13 cellular contexts compared by ENCODE assay signal in the genomic region with DNA sequence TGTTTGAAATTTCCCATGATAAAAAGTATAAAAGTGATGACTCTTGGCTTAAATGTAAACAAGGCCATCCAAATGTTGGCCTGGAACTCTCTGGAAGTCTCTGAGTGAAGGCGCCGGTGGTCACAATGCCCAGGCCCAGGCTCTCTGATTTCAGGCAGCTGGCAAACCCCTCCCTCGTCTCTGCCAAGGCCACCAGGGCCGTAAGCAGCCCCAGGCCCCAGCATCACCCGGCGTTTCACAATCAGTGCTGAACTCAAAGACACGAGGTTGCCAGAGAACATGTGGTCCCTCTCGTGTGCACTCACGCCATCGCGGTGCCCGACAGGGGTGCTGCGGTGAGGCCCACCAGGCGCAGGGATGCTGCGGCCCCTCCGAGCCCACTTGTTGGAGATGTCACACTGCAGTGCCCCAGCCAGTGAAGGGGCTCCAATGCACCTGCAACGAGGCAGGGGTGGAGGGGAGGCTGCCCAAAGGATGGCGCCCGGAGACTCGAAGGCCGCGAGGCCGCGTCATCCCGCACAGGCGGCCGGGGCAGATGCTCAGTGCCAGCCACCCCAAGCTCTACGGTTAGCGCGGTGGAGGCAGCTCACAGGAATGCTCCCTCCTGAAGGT. TPM values are rescaled to one million over a fixed set of nuclear protein-coding genes. Genes with fewer than 3 reads are reported as not detected.
DNase-seq lines count a peak whose midpoint lies in the region; ATAC-seq and TF ChIP-seq lines count a peak whose summit lies in the region.
"Had no signal": no experiment of that assay in that cellular context is flagged by ENCODE, and none has a peak within 500 bp of the region (broad histone marks: within the 10 kb centered on the region; RNA-seq: fewer than 3 reads in every experiment).

No MANE protein-coding gene starts in this region.

- intact Hi-C loops in right cardiac atrium (cut with DNase I) = no loop called here
- intact Hi-C loops in posterior cingulate gyrus (cut with DNase I) = no loop called here

- ATAC-seq in right cardiac atrium (no peak), HG03139 (IDR thresholded peaks at IDR 0.05; ENCODE audit: unreplicated experiment) (no peak), GM19467 (IDR thresholded peaks at IDR 0.05; ENCODE audit: unreplicated experiment) (no peak)

- H3K9me3 ChIP-seq in MG63 (no peaks in the 10 kb centered on the region), right cardiac atrium (ENCODE audit: control insufficient read depth, low read length) (no peaks in the 10 kb centered on the region)
- H3K9me3 ChIP-seq: neutrophil had no signal

- H3K4me1 ChIP-seq in right cardiac atrium (ENCODE audit: control insufficient read depth, insufficient read depth, low read length) = peaks cover 2% of the 10 kb centered on the region

- no peak for TF ChIP-seq CTCF in C4-2B (conservative IDR thresholded peaks at IDR 0.05)

- peak overlapping the region; percentile 57; the same call in 1 of the 2 replicates for H3K27ac ChIP-seq in C4-2B
- H3K27ac ChIP-seq in right cardiac atrium (ENCODE audit: low read length) = no peak overlapping the region

- 94% methylated on average over 30 of the region's 30 CpGs for WGBS in right cardiac atrium

- no peak overlapping the region for H3K4me3 ChIP-seq in MG63
- H3K4me3 ChIP-seq in right cardiac atrium (ENCODE audit: low read length) = no peak overlapping the region

- H3K36me3 ChIP-seq in MG63 = peaks cover 88% of the 10 kb centered on the region

- DNase-seq in MG63 (peak; percentile 0), right cardiac atrium (peak; percentile 11 to 56 (median 39)), posterior cingulate gyrus (peak in 7 of 10 donors; percentile 8 to 70 (median 23)), SHP77 (lab: John Stamatoyannopoulos, UW) (no peak), DMS 273 treated with DMSO at 0.1 percent for 48 hours (lab: John Stamatoyannopoulos, UW) (no peak)
- DNase-seq: amniotic stem cell, foreskin melanocyte, Kasumi-1, NCI-H1436 had no signal

- H3K27me3 ChIP-seq in MG63 = no peaks in the 10 kb centered on the region
- H3K27me3 ChIP-seq in right cardiac atrium (ENCODE audit: control insufficient read depth, insufficient read depth) = no peaks in the 10 kb centered on the region
- H3K27me3 ChIP-seq: neutrophil had no signal

RNA-seq across cellular contexts. Expression of a gene that starts 15.0 kb away (rescaled TPM):
- 130 and 166 TPM in 2 replicates for total RNA-seq in MG63 (2014; rRNA removed; shearing (Covaris generic); ENCODE audit: low replicate concordance)
- total RNA-seq in right cardiac atrium = 10 to 100 TPM; 11.0 to 19.7 (median 15.5) TPM
- 15.6 TPM for polyA plus RNA-seq in right cardiac atrium

Comparison
In these comparisons a context has a peak if more than half of its experiments do, and no peak if none do; other contexts are left out.
1. DNase-seq: peak in MG63 (single experiment), right cardiac atrium (3 of 3) and posterior cingulate gyrus (7 of 10); none in SHP77 (0 of 2) and DMS 273 treated with DMSO at 0.1 percent for 48 hours (single experiment).